ENCODE assay signal across 1 cellular context in genomic region chr19:34513767-34514166, GRCh38.
TF ChIP-seq lines count a peak whose summit lies in the region.

No MANE protein-coding gene starts in this region.

TF ChIP-seq in IMR-90, 13 proteins besides CTCF, POLR2A, EP300 and RAD21 (continued from another document):
- TF ChIP-seq CHD1 (IDR thresholded peaks at IDR 0.05; ENCODE audit: low read depth, low read length) (no peak), SMC3 (IDR thresholded peaks at IDR 0.05; ENCODE audit: low read depth, low read length) (no peak), ELK1 (IDR thresholded peaks at IDR 0.05; ENCODE audit: borderline replicate concordance, low read depth, low read length) (no peak), RCOR1 (IDR thresholded peaks at IDR 0.05; ENCODE audit: insufficient replicate concordance, low read length) (no peak)
